Comparison of ENCODE assay signal across 8 cellular contexts in genomic region chr3:69012111-69012835, GRCh38. TPM values are rescaled to one million over a fixed set of nuclear protein-coding genes. Genes with fewer than 3 reads are reported as not detected.
DNase-seq lines count a peak whose midpoint lies in the region; ATAC-seq and TF ChIP-seq lines count a peak whose summit lies in the region.

No MANE protein-coding gene starts in this region.

- TF ChIP-seq CTCF in GM10266 (IDR thresholded peaks at IDR 0.05; ENCODE audit: control insufficient read depth, insufficient read depth, low read depth, missing control alignments) (no peak), WTC11 (IDR thresholded peaks at IDR 0.05) (no peak), progenitor cell of endocrine pancreas (IDR thresholded peaks at IDR 0.05; ENCODE audit: unreplicated experiment) (no peak)

- POLR2A ChIA-PET in WTC11 (lab: Charles Lee), result interaction anchor here (1.9 kb wide), 1 partner anchor 40 kb away, joined by 7 read pairs; the partner anchor contains the start of gene TMF1

- H3K27ac Mint-ChIP-seq in WTC11, result peak overlapping the region; percentile 80
- H3K27ac Mint-ChIP-seq in progenitor cell of endocrine pancreas, result peak overlapping the region; percentile 78

- H3K4me3 Mint-ChIP-seq in WTC11, result peak overlapping the region; percentile 78
- peak overlapping the region; percentile 86 for H3K4me3 Mint-ChIP-seq in progenitor cell of endocrine pancreas (ENCODE audit: low read depth)

- peaks cover 72% of the 10 kb centered on the region for H3K4me1 Mint-ChIP-seq in WTC11
- peaks cover 8% of the 10 kb centered on the region for H3K4me1 Mint-ChIP-seq in progenitor cell of endocrine pancreas (ENCODE audit: low read depth)

- ATAC-seq in WTC11, result peak; percentile 10
- ATAC-seq in GM18858 (IDR thresholded peaks at IDR 0.05; ENCODE audit: unreplicated experiment), result no peak

- CTCF ChIA-PET in WTC11 (lab: Charles Lee), result interaction anchor here (2.3 kb wide), 1 partner anchor 39 kb away, joined by 6 read pairs; no protein-coding TSS in a partner anchor

- no peak for TF ChIP-seq POLR2A in erythroblast (IDR thresholded peaks at IDR 0.05; ENCODE audit: low read length)

- peaks cover 23% of the 10 kb centered on the region for H3K36me3 Mint-ChIP-seq in WTC11
- H3K36me3 Mint-ChIP-seq in progenitor cell of endocrine pancreas (ENCODE audit: insufficient read depth), result peaks cover 5% of the 10 kb centered on the region

- H3K9me3 Mint-ChIP-seq in WTC11 (no peaks in the 10 kb centered on the region; the same call in 1 of the 2 replicates), progenitor cell of endocrine pancreas (ENCODE audit: low read depth) (no peaks in the 10 kb centered on the region)

- peaks cover 3% of the 10 kb centered on the region; the same call in 1 of the 2 replicates for H3K27me3 Mint-ChIP-seq in WTC11 (ENCODE audit: low read depth)
- peaks cover 3% of the 10 kb centered on the region for H3K27me3 Mint-ChIP-seq in progenitor cell of endocrine pancreas

- DNase-seq in GM10266 (ENCODE audit: extremely low spot score) (peak; percentile 14), WTC11 (ENCODE audit: low spot score) (peak; percentile 29), foreskin melanocyte (peak; percentile 24), progenitor cell of endocrine pancreas (ENCODE audit: low spot score, unreplicated experiment) (no peak), NCI-H226 (no peak), 8988T (no peak), erythroblast (lab: John Stamatoyannopoulos, UW) (no peak)

TF ChIP-seq in WTC11, 78 proteins besides CTCF, POLR2A, EP300 and RAD21:
- TF ChIP-seq ESRRA (CRISPR knock-in tag; IDR thresholded peaks at IDR 0.05; ENCODE audit: borderline replicate concordance) (no peak), TEAD4 (CRISPR knock-in tag; IDR thresholded peaks at IDR 0.05) (no peak), NR3C1 (CRISPR knock-in tag; conservative IDR thresholded peaks at IDR 0.05; ENCODE audit: low read depth) (no peak), KAT7 (CRISPR knock-in tag; IDR thresholded peaks at IDR 0.05; ENCODE audit: borderline replicate concordance) (no peak), PRRX2 (CRISPR knock-in tag; IDR thresholded peaks at IDR 0.05) (no peak), ZNF396 (CRISPR knock-in tag; IDR thresholded peaks at IDR 0.05; ENCODE audit: borderline replicate concordance) (no peak), JAZF1 (CRISPR knock-in tag; IDR thresholded peaks at IDR 0.05) (no peak), ZNF423 (CRISPR knock-in tag; IDR thresholded peaks at IDR 0.05) (no peak), RELA (CRISPR knock-in tag; IDR thresholded peaks at IDR 0.05; ENCODE audit: borderline replicate concordance) (no peak), SOX15 (CRISPR knock-in tag; IDR thresholded peaks at IDR 0.05) (no peak), GABPB1 (CRISPR knock-in tag; IDR thresholded peaks at IDR 0.05) (no peak), SMAD4 (CRISPR knock-in tag; IDR thresholded peaks at IDR 0.05) (no peak)
- TF ChIP-seq, protein P1, sequence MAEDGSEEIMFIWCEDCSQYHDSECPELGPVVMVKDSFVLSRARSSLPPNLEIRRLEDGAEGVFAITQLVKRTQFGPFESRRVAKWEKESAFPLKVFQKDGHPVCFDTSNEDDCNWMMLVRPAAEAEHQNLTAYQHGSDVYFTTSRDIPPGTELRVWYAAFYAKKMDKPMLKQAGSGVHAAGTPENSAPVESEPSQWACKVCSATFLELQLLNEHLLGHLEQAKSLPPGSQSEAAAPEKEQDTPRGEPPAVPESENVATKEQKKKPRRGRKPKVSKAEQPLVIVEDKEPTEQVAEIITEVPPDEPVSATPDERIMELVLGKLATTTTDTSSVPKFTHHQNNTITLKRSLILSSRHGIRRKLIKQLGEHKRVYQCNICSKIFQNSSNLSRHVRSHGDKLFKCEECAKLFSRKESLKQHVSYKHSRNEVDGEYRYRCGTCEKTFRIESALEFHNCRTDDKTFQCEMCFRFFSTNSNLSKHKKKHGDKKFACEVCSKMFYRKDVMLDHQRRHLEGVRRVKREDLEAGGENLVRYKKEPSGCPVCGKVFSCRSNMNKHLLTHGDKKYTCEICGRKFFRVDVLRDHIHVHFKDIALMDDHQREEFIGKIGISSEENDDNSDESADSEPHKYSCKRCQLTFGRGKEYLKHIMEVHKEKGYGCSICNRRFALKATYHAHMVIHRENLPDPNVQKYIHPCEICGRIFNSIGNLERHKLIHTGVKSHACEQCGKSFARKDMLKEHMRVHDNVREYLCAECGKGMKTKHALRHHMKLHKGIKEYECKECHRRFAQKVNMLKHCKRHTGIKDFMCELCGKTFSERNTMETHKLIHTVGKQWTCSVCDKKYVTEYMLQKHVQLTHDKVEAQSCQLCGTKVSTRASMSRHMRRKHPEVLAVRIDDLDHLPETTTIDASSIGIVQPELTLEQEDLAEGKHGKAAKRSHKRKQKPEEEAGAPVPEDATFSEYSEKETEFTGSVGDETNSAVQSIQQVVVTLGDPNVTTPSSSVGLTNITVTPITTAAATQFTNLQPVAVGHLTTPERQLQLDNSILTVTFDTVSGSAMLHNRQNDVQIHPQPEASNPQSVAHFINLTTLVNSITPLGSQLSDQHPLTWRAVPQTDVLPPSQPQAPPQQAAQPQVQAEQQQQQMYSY (CRISPR knock-in tag; IDR thresholded peaks at IDR 0.05), result no peak
- TF ChIP-seq, protein P2, sequence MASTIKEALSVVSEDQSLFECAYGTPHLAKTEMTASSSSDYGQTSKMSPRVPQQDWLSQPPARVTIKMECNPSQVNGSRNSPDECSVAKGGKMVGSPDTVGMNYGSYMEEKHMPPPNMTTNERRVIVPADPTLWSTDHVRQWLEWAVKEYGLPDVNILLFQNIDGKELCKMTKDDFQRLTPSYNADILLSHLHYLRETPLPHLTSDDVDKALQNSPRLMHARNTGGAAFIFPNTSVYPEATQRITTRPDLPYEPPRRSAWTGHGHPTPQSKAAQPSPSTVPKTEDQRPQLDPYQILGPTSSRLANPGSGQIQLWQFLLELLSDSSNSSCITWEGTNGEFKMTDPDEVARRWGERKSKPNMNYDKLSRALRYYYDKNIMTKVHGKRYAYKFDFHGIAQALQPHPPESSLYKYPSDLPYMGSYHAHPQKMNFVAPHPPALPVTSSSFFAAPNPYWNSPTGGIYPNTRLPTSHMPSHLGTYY (CRISPR knock-in tag; IDR thresholded peaks at IDR 0.05), result no peak

RNA-seq across cellular contexts. Expression of gene EOGT, which starts 1.2 kb away (rescaled TPM):
- total RNA-seq in WTC11 (2021) (26.2 to 32.9 TPM (median 27.7 TPM) in 3 replicates), progenitor cell of endocrine pancreas (15.5 and 17.5 TPM in 2 replicates)

RNA-seq across cellular contexts. Expression of gene TMF1, which starts 39.9 kb away (rescaled TPM):
- total RNA-seq in WTC11 (2021) (18.8 to 23.9 TPM (median 20.6 TPM) in 3 replicates), progenitor cell of endocrine pancreas (30.1 and 34.2 TPM in 2 replicates)

Comparison
In these comparisons a context has a peak if more than half of its experiments do, and no peak if none do; other contexts are left out.
1. DNase-seq: peak in GM10266 (single experiment), WTC11 (single experiment) and foreskin melanocyte (single experiment); none in progenitor cell of endocrine pancreas (single experiment), NCI-H226 (single experiment), 8988T (single experiment) and erythroblast (0 of 2).